17 cellular contexts compared by ENCODE assay signal in genomic region chr22:32562916-32563315, GRCh38.
DNase-seq lines count a peak whose midpoint lies in the region; ATAC-seq and TF ChIP-seq lines count a peak whose summit lies in the region.
"Had no signal": no experiment of that assay in that cellular context is flagged by ENCODE, and none has a peak within 500 bp of the region (broad histone marks: within the 10 kb centered on the region; RNA-seq: fewer than 3 reads in every experiment).

No MANE protein-coding gene starts in this region.

- no peak overlapping the region for H4K91ac ChIP-seq in trophoblast cell (ENCODE audit: low read depth, low read length)

- peaks cover 41% of the 10 kb centered on the region for H3K4me1 Mint-ChIP-seq in chondrocyte (ENCODE audit: low read depth)
- H3K4me1 Mint-ChIP-seq: CD14-positive monocyte had no signal

- H3K4me1 ChIP-seq in heart right ventricle (peaks cover 0 to 23% (median 9%) of the 10 kb centered on the region in 9 donors), trophoblast cell (ENCODE audit: control insufficient read depth in 1 of 2, insufficient read depth in 2 of 2, low read length in 2 of 2) (peaks cover 9 to 16% of the 10 kb centered on the region in 2 experiments), upper lobe of right lung (peaks cover 10% of the 10 kb centered on the region), PC-3 (ENCODE audit: insufficient read depth, low read length) (peaks cover 11% of the 10 kb centered on the region)

- no peak overlapping the region for H2BK12ac ChIP-seq in trophoblast cell (ENCODE audit: low read length)

- H3K27ac ChIP-seq in heart right ventricle: peak overlapping the region in 7 of 10 donors; percentile 27 to 68 (median 51)
- no peak overlapping the region for H3K27ac ChIP-seq in trophoblast cell (ENCODE audit: low read depth, low read length)
- H3K27ac ChIP-seq in upper lobe of right lung: peak overlapping the region; percentile 15
- no peak overlapping the region for H3K27ac ChIP-seq in PC-3 (ENCODE audit: low read length)
- H3K27ac ChIP-seq: A549 had no signal

- H3K9ac ChIP-seq in trophoblast cell (ENCODE audit: low read length) (no peak overlapping the region), PC-3 (ENCODE audit: low read length) (no peak overlapping the region)

- no peaks in the 10 kb centered on the region for H3K36me3 ChIP-seq in heart right ventricle
- H3K36me3 ChIP-seq in trophoblast cell (ENCODE audit: control insufficient read depth in 1 of 2, insufficient read depth in 2 of 2, low read length in 2 of 2): no peaks in the 10 kb centered on the region
- H3K36me3 ChIP-seq in upper lobe of right lung: no peaks in the 10 kb centered on the region
- no peaks in the 10 kb centered on the region for H3K36me3 ChIP-seq in PC-3 (ENCODE audit: low read depth, low read length)

- no peaks in the 10 kb centered on the region for H3F3A ChIP-seq in PC-3 (ENCODE audit: low read length, unreplicated experiment)

- ATAC-seq in heart right ventricle (no peak), Right ventricle myocardium superior (ENCODE audit: poor library complexity) (no peak), upper lobe of right lung (no peak), PC-3 (no peak)
- ATAC-seq: A549, HCT116 had no signal

- no peak overlapping the region for H4K8ac ChIP-seq in trophoblast cell (ENCODE audit: low read depth, low read length)

- CTCF ChIA-PET in PC-3 (lab: Charles Lee): no interaction called here

- no peak for DNase-seq in heart right ventricle
- no peak for DNase-seq in Right ventricle myocardium superior
- no peak for DNase-seq in chondrocyte (ENCODE audit: low spot score)
- peak in 1 of 2 donors; percentile 22 for DNase-seq in trophoblast cell
- no peak for DNase-seq in upper lobe of right lung
- DNase-seq in ureter (ENCODE audit: low spot score): no peak
- DNase-seq in COR-L47 (lab: John Stamatoyannopoulos, UW): no peak
- no peak for DNase-seq in PC-3
- DNase-seq: DMS79, MM.1S, NCI-H1105 treated with DMSO at 0.1 percent for 48 hours, NCI-H187 treated with DMSO at 0.1 percent for 48 hours, NCI-H446 treated with DMSO at 0.1 percent for 48 hours, NCI-H748 treated with DMSO at 0.1 percent for 48 hours had no signal

- H2AFZ ChIP-seq in trophoblast cell (ENCODE audit: insufficient read depth, low read length, poor library complexity) (no peak overlapping the region), PC-3 (ENCODE audit: low read length) (no peak overlapping the region)

- H3K27me3 Mint-ChIP-seq in chondrocyte (ENCODE audit: low read depth): peaks cover 6% of the 10 kb centered on the region

- H3K9me2 ChIP-seq in PC-3 (replicated peaks; ENCODE audit: low read length): no peaks in the 10 kb centered on the region

- TF ChIP-seq CTCF in heart right ventricle (IDR thresholded peaks at IDR 0.05): no peak
- no peak for TF ChIP-seq CTCF in chondrocyte (IDR thresholded peaks at IDR 0.05)
- no peak for TF ChIP-seq CTCF in upper lobe of right lung (IDR thresholded peaks at IDR 0.05)
- TF ChIP-seq CTCF in PC-3 (conservative IDR thresholded peaks at IDR 0.05; ENCODE audit: low read depth, low read length): no peak

- H3K36me3 Mint-ChIP-seq in chondrocyte (ENCODE audit: low read depth): no peaks in the 10 kb centered on the region
- H3K36me3 Mint-ChIP-seq: CD14-positive monocyte had no signal

- peak overlapping the region; percentile 41 for H3K27ac Mint-ChIP-seq in chondrocyte (ENCODE audit: unreplicated experiment)
- H3K27ac Mint-ChIP-seq: CD14-positive monocyte had no signal

- peaks cover 7% of the 10 kb centered on the region for H3K79me1 ChIP-seq in trophoblast cell (ENCODE audit: low read length)

- no peak overlapping the region for H3K4ac ChIP-seq in trophoblast cell (ENCODE audit: low read depth, low read length)

- no peak overlapping the region for H3K18ac ChIP-seq in trophoblast cell (ENCODE audit: low read length)

- H3K9me3 Mint-ChIP-seq in chondrocyte (ENCODE audit: low read depth): no peaks in the 10 kb centered on the region

- H4K20me1 ChIP-seq in PC-3 (ENCODE audit: low read length): no peaks in the 10 kb centered on the region

- H3K79me2 ChIP-seq in trophoblast cell (ENCODE audit: control insufficient read depth, insufficient read depth, low read length, poor library complexity) (no peaks in the 10 kb centered on the region), PC-3 (ENCODE audit: low read length) (no peaks in the 10 kb centered on the region)

- H3K4me2 ChIP-seq in trophoblast cell (ENCODE audit: low read length): no peak overlapping the region
- no peak overlapping the region for H3K4me2 ChIP-seq in PC-3 (ENCODE audit: low read length)
- H3K4me2 ChIP-seq: A549 had no signal

- BruUV-seq in PC-3 (replicated peaks; lab: Mats Ljungman, UMichigan): no TSS peak

- H3K9me3 ChIP-seq in heart right ventricle (no peaks in the 10 kb centered on the region), trophoblast cell (ENCODE audit: insufficient read depth, low read depth, low read length) (no peaks in the 10 kb centered on the region), upper lobe of right lung (no peaks in the 10 kb centered on the region), PC-3 (ENCODE audit: low read length) (no peaks in the 10 kb centered on the region)
- H3K9me3 ChIP-seq: A549 had no signal

- no peak overlapping the region for H2BK5ac ChIP-seq in trophoblast cell (ENCODE audit: low read depth, low read length, poor library complexity)

- POLR2A ChIA-PET in PC-3 (lab: Charles Lee; ENCODE audit: unreplicated experiment): no interaction called here

- peak overlapping the region; percentile 30 for H2BK120ac ChIP-seq in trophoblast cell (ENCODE audit: insufficient read depth, low read length, poor library complexity)

- H2AK5ac ChIP-seq in trophoblast cell (ENCODE audit: low read length): no peak overlapping the region

- no peak overlapping the region for H3K4me3 ChIP-seq in heart right ventricle
- H3K4me3 ChIP-seq in trophoblast cell (ENCODE audit: low read depth, low read length): no peak overlapping the region
- no peak overlapping the region for H3K4me3 ChIP-seq in upper lobe of right lung
- no peak overlapping the region for H3K4me3 ChIP-seq in PC-3 (ENCODE audit: low read length)
- H3K4me3 ChIP-seq: A549 had no signal

- H3K4me3 Mint-ChIP-seq in chondrocyte (ENCODE audit: unreplicated experiment): no peak overlapping the region
- H3K4me3 Mint-ChIP-seq: CD14-positive monocyte had no signal

- no peak overlapping the region for H3K23ac ChIP-seq in trophoblast cell (ENCODE audit: low read length)

- H3K14ac ChIP-seq in trophoblast cell (ENCODE audit: low read length): no peak overlapping the region

- WGBS in heart right ventricle, 2 donors: 97% methylated on average over 3 of the region's 3 CpGs
- no CpG with 5 or more reads among the region's 3 CpGs for WGBS in trophoblast cell (ENCODE audit: extremely low coverage, insufficient coverage, insufficient read length)

- intact Hi-C loops in heart right ventricle (cut with DNase I): no loop called here
- intact Hi-C loops in Right ventricle myocardium superior (cut with DNase I): no loop called here
- intact Hi-C loops in upper lobe of right lung (cut with DNase I): no loop called here
- intact Hi-C loops in PC-3 (cut with micrococcal nuclease): no loop called here

- H3K27me3 ChIP-seq in heart right ventricle: peaks cover 0 to 4% (median 0%) of the 10 kb centered on the region in 7 donors
- H3K27me3 ChIP-seq in trophoblast cell (ENCODE audit: insufficient read depth, low read length): no peaks in the 10 kb centered on the region
- no peaks in the 10 kb centered on the region for H3K27me3 ChIP-seq in upper lobe of right lung
- no peaks in the 10 kb centered on the region for H3K27me3 ChIP-seq in PC-3 (ENCODE audit: low read length)

- H4K12ac ChIP-seq in trophoblast cell (ENCODE audit: low read depth, low read length): no peak overlapping the region

Comparison
In these comparisons a context has a peak if more than half of its experiments do, and no peak if none do; other contexts are left out.
1. H3K27ac ChIP-seq: peak in heart right ventricle (7 of 10) and upper lobe of right lung (single experiment); none in trophoblast cell (single experiment) and PC-3 (single experiment).